In genomic region chr3:90092994-90093393, GRCh38 we compare ENCODE assay signal across 8 cellular contexts.
DNase-seq lines count a peak whose midpoint lies in the region; ATAC-seq and TF ChIP-seq lines count a peak whose summit lies in the region.

No MANE protein-coding gene starts in this region.

- no peaks in the 10 kb centered on the region for H3K9me2 ChIP-seq in GM23248 (ENCODE audit: insufficient read depth)

- H3K4me1 ChIP-seq in A673 (ENCODE audit: insufficient read depth, low read length, poor library complexity, severe bottlenecking) (peaks cover 21% of the 10 kb centered on the region), GM23248 (ENCODE audit: insufficient read depth) (no peaks in the 10 kb centered on the region), ovary (ENCODE audit: insufficient read depth) (no peaks in the 10 kb centered on the region)

- H4K20me1 ChIP-seq in GM23248 (ENCODE audit: insufficient read depth) = no peaks in the 10 kb centered on the region

- CTCF ChIA-PET in A673 (lab: Charles Lee) = no interaction called here

- H2AFZ ChIP-seq in GM23248 = no peak overlapping the region

- H3K27me3 Mint-ChIP-seq in glutamatergic neuron (ENCODE audit: unreplicated experiment) = no peaks in the 10 kb centered on the region

- H3K36me3 ChIP-seq in A673 (ENCODE audit: insufficient read depth, low read length, poor library complexity, severe bottlenecking) (no peaks in the 10 kb centered on the region), GM23248 (ENCODE audit: low read depth) (no peaks in the 10 kb centered on the region), ovary (no peaks in the 10 kb centered on the region)

- POLR2A ChIA-PET in A673 (lab: Charles Lee; ENCODE audit: low non-redundant PET) = no interaction called here

- H3F3A ChIP-seq in GM23248 (ENCODE audit: insufficient read depth) = no peaks in the 10 kb centered on the region

- no TSS peak for BruUV-seq in A673 (replicated peaks; lab: Mats Ljungman, UMichigan)

- in situ Hi-C loops in GM23248 (cut with MboI) = loop anchor here (25.0 kb wide), 1 partner anchor 1881 kb away; no protein-coding TSS in a partner anchor

- no peak for TF ChIP-seq POLR2A in ovary (IDR thresholded peaks at IDR 0.05)

- no peaks in the 10 kb centered on the region for H3K79me2 ChIP-seq in GM23248 (ENCODE audit: insufficient read depth)

- intact Hi-C loops in A673 (cut with micrococcal nuclease; ENCODE audit: unreplicated experiment) = loop anchor here (5.0 kb wide), 3 partner anchors 89 to 991 kb away; no protein-coding TSS in a partner anchor
- intact Hi-C loops in ovary (cut with DNase I) = no loop called here

- DNase-seq in A673 (ENCODE audit: low spot score) (peak; percentile 61), GM23248 (peak; percentile 37), RPMI8226 (peak; percentile 11), glutamatergic neuron (no peak), mucosa of gallbladder (ENCODE audit: low spot score) (no peak), epidermal melanocyte (ENCODE audit: insufficient read length, low spot score) (no peak), ovary (no peak)

- H3K9ac ChIP-seq in GM23248 = no peak overlapping the region

- H3K4me3 ChIP-seq in A673 (ENCODE audit: low read depth, low read length, poor library complexity, severe bottlenecking) (no peak overlapping the region), GM23248 (no peak overlapping the region), ovary (no peak overlapping the region)

- H3K27ac Mint-ChIP-seq in glutamatergic neuron (ENCODE audit: unreplicated experiment) = peak overlapping the region; percentile 93

- peaks cover 18% of the 10 kb centered on the region for H3K4me1 Mint-ChIP-seq in glutamatergic neuron (ENCODE audit: low read depth, unreplicated experiment)

- WGBS in GM23248 (ENCODE audit: low coverage in 1 of 2, low lambda C conversion rate in 2 of 2, missing lambda C conversion rate in 2 of 2), 2 experiments = 0 to 3% methylated on average over 1 of the region's 1 CpG
- 75 to 84% (median 80%) methylated on average over 1 of the region's 1 CpG for WGBS in ovary, 3 donors

- no peaks in the 10 kb centered on the region for H3K27me3 ChIP-seq in A673 (replicated peaks; ENCODE audit: insufficient read depth, low read depth, low read length, poor library complexity)
- H3K27me3 ChIP-seq in GM23248 (replicated peaks; ENCODE audit: insufficient read depth) = 0 out of 2 replicates have a peak, but pooled peaks cover 3% of the 10 kb centered on the region
- no peaks in the 10 kb centered on the region for H3K27me3 ChIP-seq in ovary

- no peak overlapping the region for H3K4me3 Mint-ChIP-seq in glutamatergic neuron (ENCODE audit: unreplicated experiment)

- H3K9me3 ChIP-seq in A673 (ENCODE audit: low read depth, low read length, poor library complexity, severe bottlenecking) (no peaks in the 10 kb centered on the region), GM23248 (ENCODE audit: low read depth) (no peaks in the 10 kb centered on the region), ovary (no peaks in the 10 kb centered on the region)

- TF ChIP-seq CTCF in A673 (conservative IDR thresholded peaks at IDR 0.05; ENCODE audit: low read depth, low read length) (peak; percentile 77), glutamatergic neuron (IDR thresholded peaks at IDR 0.05; ENCODE audit: partially characterized antibody, unreplicated experiment) (peak; percentile 75), ovary (IDR thresholded peaks at IDR 0.05) (peak in 1 of 3 donors; percentile 23)

- no peaks in the 10 kb centered on the region for H3K36me3 Mint-ChIP-seq in glutamatergic neuron (ENCODE audit: unreplicated experiment)

- no peak for TF ChIP-seq EP300 in ovary (IDR thresholded peaks at IDR 0.05)

- no peak overlapping the region for H3K4me2 ChIP-seq in GM23248 (ENCODE audit: unreplicated experiment)

- H3K9me3 Mint-ChIP-seq in glutamatergic neuron (ENCODE audit: unreplicated experiment) = no peaks in the 10 kb centered on the region

- no peak overlapping the region for H3K27ac ChIP-seq in A673 (ENCODE audit: low read depth, low read length, poor library complexity, severe bottlenecking)
- no peak overlapping the region for H3K27ac ChIP-seq in GM23248
- no peak overlapping the region for H3K27ac ChIP-seq in ovary

- no peak for ATAC-seq in HG03469 (IDR thresholded peaks at IDR 0.05; ENCODE audit: unreplicated experiment)

Comparison
In these comparisons a context has a peak if more than half of its experiments do, and no peak if none do; other contexts are left out.
1. DNase-seq: peak in A673 (single experiment), GM23248 (single experiment) and RPMI8226 (single experiment); none in glutamatergic neuron (single experiment), mucosa of gallbladder (single experiment), epidermal melanocyte (single experiment) and ovary (0 of 5).